ENCODE assay signal across 9 cellular contexts in genomic region chr3:159987291-159987711, GRCh38. TPM values are rescaled to one million over a fixed set of nuclear protein-coding genes. Genes with fewer than 3 reads are reported as not detected.
DNase-seq lines count a peak whose midpoint lies in the region; ATAC-seq and TF ChIP-seq lines count a peak whose summit lies in the region.
"Had no signal": no experiment of that assay in that cellular context is flagged by ENCODE, and none has a peak within 500 bp of the region (broad histone marks: within the 10 kb centered on the region; RNA-seq: fewer than 3 reads in every experiment).

No MANE protein-coding gene starts in this region.

- WGBS in endodermal cell (ENCODE audit: insufficient coverage in 1 of 2, insufficient read length in 1 of 2), 2 experiments = 76 to 82% methylated on average over 3 to 5 of the region's 5 CpGs

- ATAC-seq in GM18870 (IDR thresholded peaks at IDR 0.05; ENCODE audit: unreplicated experiment) = no peak

- H3K9me3 ChIP-seq in endodermal cell (ENCODE audit: control insufficient read depth, low read length) (peaks cover 7% of the 10 kb centered on the region), uterus (no peaks in the 10 kb centered on the region)
- H3K9me3 ChIP-seq: esophagus muscularis mucosa had no signal

- no peak overlapping the region for H3K27ac ChIP-seq in endodermal cell (ENCODE audit: low read depth, low read length)
- H3K27ac ChIP-seq in uterus = no peak overlapping the region
- H3K27ac ChIP-seq: esophagus muscularis mucosa had no signal

- H3K27ac Mint-ChIP-seq in endodermal cell (no peak overlapping the region), mesothelial cell of epicardium (no peak overlapping the region)

- no peaks in the 10 kb centered on the region for H3K4me1 ChIP-seq in endodermal cell (ENCODE audit: control insufficient read depth, insufficient read depth, low read length)
- H3K4me1 ChIP-seq in uterus = no peaks in the 10 kb centered on the region

- H3K4me1 Mint-ChIP-seq in endodermal cell = no peaks in the 10 kb centered on the region
- H3K4me1 Mint-ChIP-seq in mesothelial cell of epicardium = no peaks in the 10 kb centered on the region

- H3K27me3 Mint-ChIP-seq in endodermal cell (ENCODE audit: insufficient read depth) = peaks cover 38% of the 10 kb centered on the region
- peaks cover 32% of the 10 kb centered on the region for H3K27me3 Mint-ChIP-seq in mesothelial cell of epicardium (ENCODE audit: low read depth)

- no peak for TF ChIP-seq POLR2A in uterus (IDR thresholded peaks at IDR 0.05)

- TF ChIP-seq CTCF in GM12873 (IDR thresholded peaks at IDR 0.05; ENCODE audit: insufficient read depth, low read depth, low read length, missing control alignments) = peak; percentile 64
- peak; percentile 59 for TF ChIP-seq CTCF in endodermal cell (conservative IDR thresholded peaks at IDR 0.05)
- TF ChIP-seq CTCF in uterus (IDR thresholded peaks at IDR 0.05) = no peak
- no peak for TF ChIP-seq CTCF in mesothelial cell of epicardium (IDR thresholded peaks at IDR 0.05; ENCODE audit: unreplicated experiment)

- H3K27me3 ChIP-seq in endodermal cell (ENCODE audit: control insufficient read depth, insufficient read depth, low read length, poor library complexity, severe bottlenecking) = peaks cover 20% of the 10 kb centered on the region
- no peaks in the 10 kb centered on the region for H3K27me3 ChIP-seq in uterus
- H3K27me3 ChIP-seq: esophagus muscularis mucosa had no signal

- intact Hi-C loops in uterus (cut with DNase I; ENCODE audit: low total_unique reads) = no loop called here

- H3K36me3 ChIP-seq in endodermal cell (ENCODE audit: control insufficient read depth, insufficient read depth, low read length) (no peaks in the 10 kb centered on the region), uterus (no peaks in the 10 kb centered on the region)
- H3K36me3 ChIP-seq: esophagus muscularis mucosa had no signal

- H3K4me3 ChIP-seq in endodermal cell (ENCODE audit: low read length) (no peak overlapping the region), uterus (no peak overlapping the region)
- H3K4me3 ChIP-seq: esophagus muscularis mucosa had no signal

- H3K4me3 Mint-ChIP-seq in endodermal cell (no peak overlapping the region), mesothelial cell of epicardium (no peak overlapping the region)

- H3K9ac ChIP-seq in endodermal cell (ENCODE audit: extremely low read depth, low read length, poor library complexity, severe bottlenecking) = no peak overlapping the region

- peak; percentile 41 for DNase-seq in AG08395 (ENCODE audit: low spot score)
- DNase-seq in NCI-H82 (lab: John Stamatoyannopoulos, UW) = peak; percentile 76
- DNase-seq in endodermal cell = no peak
- DNase-seq in uterus = no peak
- DNase-seq in mesothelial cell of epicardium (ENCODE audit: low spot score in 2 of 2, unreplicated experiment in 2 of 2) = no peak
- DNase-seq in stimulated activated naive CD4-positive, alpha-beta T cell treated with Interleukin-2 at 50 U/mL for 16 hours (lab: John Stamatoyannopoulos, UW) = no peak

- H3K36me3 Mint-ChIP-seq in endodermal cell (ENCODE audit: low read depth) (no peaks in the 10 kb centered on the region), mesothelial cell of epicardium (no peaks in the 10 kb centered on the region)

- H3K9me3 Mint-ChIP-seq in endodermal cell (peaks cover 10% of the 10 kb centered on the region), mesothelial cell of epicardium (peaks cover 10% of the 10 kb centered on the region)

RNA-seq across cellular contexts. Expression of gene IL12A, which starts 1.3 kb away (rescaled TPM):
- total RNA-seq in endodermal cell = not detected
- polyA plus RNA-seq in endodermal cell (2013, experiment 1 of 2) = 0.39 TPM
- polyA plus RNA-seq in endodermal cell (2013, experiment 2 of 2) = 0.29 TPM
- under 1 TPM in 1 of 4 donors, not detected in 3; 0.73 TPM for total RNA-seq in uterus
- total RNA-seq in mesothelial cell of epicardium = not detected in 3 replicates

Comparison
In these comparisons a context has a peak if more than half of its experiments do, and no peak if none do; other contexts are left out.
1. DNase-seq: peak in AG08395 (single experiment) and NCI-H82 (single experiment); none in endodermal cell (single experiment), uterus (0 of 2), mesothelial cell of epicardium (0 of 2) and stimulated activated naive CD4-positive, alpha-beta T cell treated with Interleukin-2 at 50 U/mL for 16 hours (single experiment).
2. CTCF ChIP-seq: peak in GM12873 (single experiment) and endodermal cell (single experiment); none in uterus (0 of 4) and mesothelial cell of epicardium (single experiment).